In genomic region chr14:70045296-70045695, GRCh38 we compare ENCODE assay signal across 11 cellular contexts.
DNase-seq lines count a peak whose midpoint lies in the region; ATAC-seq, FAIRE-seq and TF ChIP-seq lines count a peak whose summit lies in the region.
"Had no signal": no experiment of that assay in that cellular context is flagged by ENCODE, and none has a peak within 500 bp of the region (broad histone marks: within the 10 kb centered on the region; RNA-seq: fewer than 3 reads in every experiment).

No MANE protein-coding gene starts in this region.

- H3K9me3 ChIP-seq in HepG2 (ENCODE audit: low read length) (no peaks in the 10 kb centered on the region), right lobe of liver (no peaks in the 10 kb centered on the region), HAP-1 (no peaks in the 10 kb centered on the region), BE2C (no peaks in the 10 kb centered on the region)
- H3K9me3 ChIP-seq: MG63, Peyer's patch had no signal

- no peak overlapping the region for H3K4me3 ChIP-seq in HepG2 (replicated peaks in 1 of 3; ENCODE audit: insufficient read depth in 1 of 3, low read depth in 2 of 3, low read length in 3 of 3)
- no peak overlapping the region for H3K4me3 ChIP-seq in right lobe of liver
- H3K4me3 ChIP-seq in epithelial cell of esophagus (ENCODE audit: low read length), result no peak overlapping the region
- no peak overlapping the region for H3K4me3 ChIP-seq in HAP-1
- no peak overlapping the region for H3K4me3 ChIP-seq in BE2C (ENCODE audit: low read depth, low read length)
- H3K4me3 ChIP-seq: MG63, Peyer's patch had no signal

- FAIRE-seq in HepG2 (lab: Jason Lieb, UNC), result no peak
- FAIRE-seq: H54 had no signal

- no peaks in the 10 kb centered on the region for H4K20me1 ChIP-seq in HepG2 (ENCODE audit: insufficient read depth, low read length)

- H3K79me2 ChIP-seq in HepG2 (ENCODE audit: insufficient read depth, low read length), result no peaks in the 10 kb centered on the region

- TF ChIP-seq RAD21 in HepG2 (CRISPR knock-in tag; IDR thresholded peaks at IDR 0.05), result no peak

- H3K36me3 ChIP-seq in HepG2 (replicated peaks in 1 of 2; ENCODE audit: control insufficient read depth in 1 of 2, insufficient read depth in 2 of 2, low read length in 2 of 2) (no peaks in the 10 kb centered on the region), right lobe of liver (no peaks in the 10 kb centered on the region), HAP-1 (replicated peaks) (no peaks in the 10 kb centered on the region), BE2C (no peaks in the 10 kb centered on the region)
- H3K36me3 ChIP-seq: MG63, Peyer's patch had no signal

- POLR2A ChIA-PET in HepG2 (lab: Yijun Ruan, JAX), result interaction anchor here (4.4 kb wide), 1 partner anchor 28 kb away, joined by 44 read pairs; no protein-coding TSS in a partner anchor

- CTCF ChIA-PET in HepG2 (lab: Yijun Ruan, JAX; ENCODE audit: low intra/inter-chr PET ratio, low total read pairs), result interaction anchor here (1.3 to 4.1 kb wide), 3 partner anchors 29 to 272 kb away, joined by 4 to 75 read pairs (median 8); no protein-coding TSS in a partner anchor

- H3K9ac ChIP-seq in HepG2 (ENCODE audit: insufficient read depth, low read depth, low read length), result no peak overlapping the region

- no TSS peak for BruUV-seq in HepG2 (replicated peaks; lab: Mats Ljungman, UMichigan)

- H3K4me1 ChIP-seq in HepG2 (ENCODE audit: insufficient read depth, low read length) (peaks cover 54% of the 10 kb centered on the region), right lobe of liver (peaks cover 0 to 11% (median 0%) of the 10 kb centered on the region in 4 donors), HAP-1 (no peaks in the 10 kb centered on the region), BE2C (no peaks in the 10 kb centered on the region; the same call in 1 of the 2 replicates)
- H3K4me1 ChIP-seq: Peyer's patch had no signal

- WGBS in HepG2 (ENCODE audit: low lambda C conversion rate), result 80% methylated on average over 4 of the region's 4 CpGs
- WGBS in right lobe of liver (ENCODE audit: insufficient coverage, low coverage, low lambda C conversion rate, missing lambda C conversion rate), result 72% methylated on average over 4 of the region's 4 CpGs

- TF ChIP-seq CTCF in HepG2 (CRISPR knock-in tag; IDR thresholded peaks at IDR 0.05), result no peak
- no peak for TF ChIP-seq CTCF in right lobe of liver (IDR thresholded peaks at IDR 0.05)
- TF ChIP-seq CTCF in epithelial cell of esophagus (IDR thresholded peaks at IDR 0.05; ENCODE audit: insufficient read depth, low read depth, low read length, missing control alignments), result no peak
- TF ChIP-seq CTCF in BE2C (IDR thresholded peaks at IDR 0.05; ENCODE audit: low read depth, low read length), result no peak

- in situ Hi-C loops in HepG2 (cut with HindIII; ENCODE audit: extremely low pct_ligation_motif_present, low pct_unique_long_range_greater_than_20kb) (loop anchor here (5.0 kb wide), 1 partner anchor 272 kb away; no protein-coding TSS in a partner anchor), HAP-1 (cut with MboI; ENCODE audit: low sequenced_read_pairs) (no loop called here)

- H3K27me3 ChIP-seq in HepG2 (ENCODE audit: control insufficient read depth in 1 of 2, insufficient read depth in 2 of 2, low read length in 2 of 2) (no peaks in the 10 kb centered on the region), right lobe of liver (no peaks in the 10 kb centered on the region), HAP-1 (ENCODE audit: low read depth) (peaks cover 12% of the 10 kb centered on the region; the same call in 1 of the 2 replicates), BE2C (no peaks in the 10 kb centered on the region; the same call in 1 of the 2 replicates)
- H3K27me3 ChIP-seq: MG63, Peyer's patch had no signal

- intact Hi-C loops in HepG2 (cut with micrococcal nuclease; ENCODE audit: unreplicated experiment), result loop anchor here (5.0 kb wide), 1 partner anchor 212 kb away; no protein-coding TSS in a partner anchor
- intact Hi-C loops in right lobe of liver (cut with DNase I), result loop anchor here in 1 of 2 donors (10.0 kb wide), 1 partner anchor 270 kb away; no protein-coding TSS in a partner anchor

- peak overlapping the region; percentile 34 for H2AFZ ChIP-seq in HepG2 (ENCODE audit: low read length)

- H3K27ac ChIP-seq in HepG2 (ENCODE audit: extremely low read length, insufficient read depth, low read length), result no peak overlapping the region
- H3K27ac ChIP-seq in right lobe of liver, result no peak overlapping the region
- H3K27ac ChIP-seq: Peyer's patch had no signal

- TF ChIP-seq POLR2A in HepG2 (IDR thresholded peaks at IDR 0.05; ENCODE audit: insufficient read depth in 1 of 2, low read depth in 2 of 2, low read length in 2 of 2) (no peak), right lobe of liver (IDR thresholded peaks at IDR 0.05) (no peak)

- H3K4me2 ChIP-seq in HepG2 (ENCODE audit: low read depth, low read length), result no peak overlapping the region; the same call in 1 of the 2 replicates

- TF ChIP-seq EP300 in HepG2 (IDR thresholded peaks at IDR 0.05; ENCODE audit: low read depth in 2 of 2, low read length in 2 of 2), result no peak
- no peak for TF ChIP-seq EP300 in HepG2 (CRISPR knock-in tag; IDR thresholded peaks at IDR 0.05; ENCODE audit: borderline replicate concordance)

- ATAC-seq in HepG2, result no peak
- no peak for ATAC-seq in right lobe of liver
- no peak for ATAC-seq in HG03342 (IDR thresholded peaks at IDR 0.05; ENCODE audit: unreplicated experiment)

- DNase-seq in HepG2 (ENCODE audit: low spot score), result no peak
- no peak for DNase-seq in right lobe of liver
- peak; percentile 14 for DNase-seq in LoVo (ENCODE audit: low spot score)
- peak; percentile 45 for DNase-seq in epithelial cell of esophagus (ENCODE audit: low read depth)
- no peak for DNase-seq in HAP-1 (ENCODE audit: low spot score in 2 of 2)
- DNase-seq in BE2C, result no peak
- no peak for DNase-seq in DMS79 treated with DMSO at 0.1 percent for 48 hours (lab: John Stamatoyannopoulos, UW)

TF ChIP-seq in HepG2, 621 proteins besides CTCF, POLR2A, EP300 and RAD21:
- TF ChIP-seq YEATS4 (CRISPR knock-in tag; IDR thresholded peaks at IDR 0.05; ENCODE audit: borderline replicate concordance) (no peak), HNF4A (CRISPR knock-in tag; IDR thresholded peaks at IDR 0.05) (no peak), ZNF781 (CRISPR knock-in tag; IDR thresholded peaks at IDR 0.05; ENCODE audit: borderline replicate concordance, not compliant biosample characterization) (no peak), KAT7 (CRISPR knock-in tag; IDR thresholded peaks at IDR 0.05; ENCODE audit: borderline replicate concordance) (no peak), REXO4 (CRISPR knock-in tag; IDR thresholded peaks at IDR 0.05; ENCODE audit: borderline replicate concordance) (no peak), SMAD1 (CRISPR knock-in tag; IDR thresholded peaks at IDR 0.05; ENCODE audit: borderline replicate concordance, low read depth) (no peak), NFAT5 (CRISPR knock-in tag; IDR thresholded peaks at IDR 0.05) (no peak)

Comparison
In these comparisons a context has a peak if more than half of its experiments do, and no peak if none do; other contexts are left out.
1. DNase-seq: peak in LoVo (single experiment) and epithelial cell of esophagus (single experiment); none in HepG2 (single experiment), right lobe of liver (0 of 3), HAP-1 (0 of 2), BE2C (single experiment) and DMS79 treated with DMSO at 0.1 percent for 48 hours (single experiment).